ENCODE assay signal across 8 cellular contexts in the genomic region with DNA sequence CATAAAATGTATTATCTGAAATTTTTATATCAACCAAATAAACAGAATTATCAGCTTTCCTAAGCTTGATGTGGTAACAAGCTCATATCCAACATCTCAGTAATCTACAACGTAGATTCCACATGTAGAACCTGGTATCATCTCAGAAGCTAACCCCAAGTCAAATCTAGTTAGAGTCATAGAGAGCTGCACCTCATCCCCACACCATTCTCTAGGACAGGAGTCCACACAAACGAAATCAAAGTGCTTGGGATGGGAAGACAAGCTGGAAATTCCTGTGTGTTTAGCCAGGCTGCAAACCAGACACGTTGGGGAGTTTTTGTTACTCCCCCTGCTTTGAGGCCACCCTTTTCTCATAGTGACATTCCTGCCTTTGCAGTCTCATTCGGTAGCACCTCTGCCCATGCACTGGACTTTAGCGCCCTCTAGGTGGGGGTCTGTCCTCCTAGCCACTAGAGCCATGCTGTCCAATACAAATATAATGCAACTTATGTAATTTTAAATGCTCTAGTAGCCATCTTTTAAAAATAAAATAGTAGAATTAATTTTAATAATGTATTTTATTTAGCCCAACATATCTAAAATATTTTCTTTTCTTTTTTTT. TPM values are rescaled to one million over a fixed set of nuclear protein-coding genes. Genes with fewer than 3 reads are reported as not detected.
DNase-seq lines count a peak whose midpoint lies in the region; ATAC-seq and TF ChIP-seq lines count a peak whose summit lies in the region.

No MANE protein-coding gene starts in this region.

- H3K27me3 ChIP-seq in effector memory CD4-positive, alpha-beta T cell (replicated peaks; ENCODE audit: control insufficient read depth, insufficient read depth, low read length, poor library complexity, severe bottlenecking), result no peaks in the 10 kb centered on the region

- no peak overlapping the region for H3K4me3 ChIP-seq in effector memory CD4-positive, alpha-beta T cell (ENCODE audit: insufficient read depth, low read depth, low read length, poor library complexity, severe bottlenecking)

- no peaks in the 10 kb centered on the region for H3K9me3 ChIP-seq in effector memory CD4-positive, alpha-beta T cell (ENCODE audit: control insufficient read depth, low read length)

- CTCF ChIA-PET in HEK293T (lab: Yijun Ruan, JAX), result interaction anchor here (0.6 to 1.6 kb wide), 11 partner anchors 14 to 1350 kb away, joined by 3 to 8 read pairs (median 3); no protein-coding TSS in a partner anchor

- intact Hi-C loops in left ventricle myocardium superior (cut with micrococcal nuclease), result no loop called here

- H3K4me1 ChIP-seq in effector memory CD4-positive, alpha-beta T cell (ENCODE audit: control insufficient read depth, insufficient read depth, low read length, poor library complexity, severe bottlenecking), result no peaks in the 10 kb centered on the region

- no peaks in the 10 kb centered on the region for H3K36me3 ChIP-seq in effector memory CD4-positive, alpha-beta T cell (ENCODE audit: control insufficient read depth, insufficient read depth, low read length)

- peak; percentile 46 for ATAC-seq in left ventricle myocardium superior
- peak; percentile 55 for ATAC-seq in stimulated activated naive CD8-positive, alpha-beta T cell treated with anti-CD3 and anti-CD28 coated beads, Interleukin-15, Interleukin-2, amounts not matched to agents 100 U/mL and 50 U/mL, for 24 hours

- peak; percentile 27 to 51 for DNase-seq in activated T-cell treated with anti-CD3 and anti-CD28 coated beads, Interleukin-2, amount 50 U/mL, for 48 hours
- DNase-seq in activated T-cell treated with anti-CD3 and anti-CD28 coated beads for 4 hours, result no peak
- DNase-seq in HEK293T (ENCODE audit: extremely low spot score), result peak; percentile 70
- peak; percentile 27 for DNase-seq in NCI-H2196 (lab: John Stamatoyannopoulos, UW; ENCODE audit: unreplicated experiment)
- DNase-seq in activated CD4-positive, alpha-beta T cell treated with anti-CD3 and anti-CD28 coated beads, Interleukin-2, amount 50 U/mL, for 48 hours, result peak; percentile 40 to 52
- no peak for DNase-seq in left ventricle myocardium superior
- DNase-seq in stimulated activated naive CD8-positive, alpha-beta T cell treated with anti-CD3 and anti-CD28 coated beads, Interleukin-15, Interleukin-2, amounts not matched to agents 100 U/mL and 50 U/mL, for 24 hours, result peak; percentile 61
- no peak for DNase-seq in effector memory CD4-positive, alpha-beta T cell

- POLR2A ChIA-PET in HEK293T (lab: Yijun Ruan, JAX), result no interaction called here

- no peak overlapping the region for H3K27ac ChIP-seq in effector memory CD4-positive, alpha-beta T cell (ENCODE audit: insufficient read depth, low read length, poor library complexity, severe bottlenecking)

TF ChIP-seq in HEK293T, 16 proteins besides CTCF, POLR2A, EP300 and RAD21:
- TF ChIP-seq L3MBTL2 (conservative IDR thresholded peaks at IDR 0.05), result no peak
- no peak for TF ChIP-seq ELF4 (IDR thresholded peaks at IDR 0.05)
- TF ChIP-seq ARNT (IDR thresholded peaks at IDR 0.05), result no peak

RNA-seq across cellular contexts. Expression of a gene that starts 28.1 kb away (rescaled TPM):
- 1.3 TPM for total RNA-seq in left ventricle myocardium superior

Comparison
In these comparisons a context has a peak if more than half of its experiments do, and no peak if none do; other contexts are left out.
1. DNase-seq: peak in activated T-cell treated with anti-CD3 and anti-CD28 coated beads, Interleukin-2, amount 50 U/mL, for 48 hours (2 of 2), HEK293T (single experiment), NCI-H2196 (single experiment), activated CD4-positive, alpha-beta T cell treated with anti-CD3 and anti-CD28 coated beads, Interleukin-2, amount 50 U/mL, for 48 hours (2 of 2) and stimulated activated naive CD8-positive, alpha-beta T cell treated with anti-CD3 and anti-CD28 coated beads, Interleukin-15, Interleukin-2, amounts not matched to agents 100 U/mL and 50 U/mL, for 24 hours (single experiment); none in activated T-cell treated with anti-CD3 and anti-CD28 coated beads for 4 hours (single experiment), left ventricle myocardium superior (single experiment) and effector memory CD4-positive, alpha-beta T cell (0 of 3).